ENCODE assay signal across 8 cellular contexts in the genomic region with DNA sequence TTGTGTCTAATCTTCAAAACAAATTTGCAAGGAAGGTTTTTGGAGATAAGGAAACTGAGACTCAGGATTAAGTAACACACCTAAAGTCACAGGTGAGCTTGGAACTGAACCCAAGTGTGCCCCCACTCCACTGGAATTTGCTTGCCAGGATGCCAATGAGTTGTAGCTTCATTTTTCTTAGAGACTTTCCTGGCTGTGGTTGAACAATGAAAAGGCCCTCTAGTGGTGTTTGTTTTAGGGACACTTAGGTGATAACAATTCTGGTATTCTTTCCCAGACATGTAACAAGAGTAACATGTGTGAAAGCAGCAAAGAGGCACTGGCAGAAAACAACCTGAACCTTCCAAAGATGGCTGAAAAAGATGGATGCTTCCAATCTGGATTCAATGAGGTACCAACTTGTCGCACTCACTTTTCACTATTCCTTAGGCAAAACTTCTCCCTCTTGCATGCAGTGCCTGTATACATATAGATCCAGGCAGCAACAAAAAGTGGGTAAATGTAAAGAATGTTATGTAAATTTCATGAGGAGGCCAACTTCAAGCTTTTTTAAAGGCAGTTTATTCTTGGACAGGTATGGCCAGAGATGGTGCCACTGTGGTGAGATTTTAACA. TPM values are rescaled to one million over a fixed set of nuclear protein-coding genes. Genes with fewer than 3 reads are reported as not detected.
DNase-seq lines count a peak whose midpoint lies in the region; ATAC-seq and TF ChIP-seq lines count a peak whose summit lies in the region.

No MANE protein-coding gene starts in this region.

- in situ Hi-C loops in astrocyte of the spinal cord (cut with HindIII; ENCODE audit: low sequenced_read_pairs), result no loop called here

- DNase-seq in NCI-H345 (lab: John Stamatoyannopoulos, UW) (peak; percentile 8), NCI-H345 treated with DMSO at 0.1 percent for 48 hours (lab: John Stamatoyannopoulos, UW; ENCODE audit: unreplicated experiment) (no peak), LNCaP clone FGC (ENCODE audit: low read depth) (peak; percentile 23), astrocyte of the spinal cord (ENCODE audit: low read depth, low spot score) (peak; percentile 70), mesothelial cell of epicardium (ENCODE audit: low spot score in 2 of 2, unreplicated experiment in 2 of 2) (no peak), coronary artery (ENCODE audit: low spot score) (no peak)
- no peak for DNase-seq in activated CD4-positive, CD25-positive, alpha-beta regulatory T cell treated with anti-CD3 and anti-CD28 coated beads, Interleukin-2, amount 50 U/mL, for 72 hours

- H3K27ac ChIP-seq in coronary artery, result peak overlapping the region in 1 of 2 donors; percentile 83

- H3K9me3 Mint-ChIP-seq in mesothelial cell of epicardium, result no peaks in the 10 kb centered on the region

- H3K27ac Mint-ChIP-seq in mesothelial cell of epicardium, result no peak overlapping the region

- H3K4me3 ChIP-seq in LNCaP clone FGC (ENCODE audit: low read depth, low read length) (no peak overlapping the region), astrocyte of the spinal cord (ENCODE audit: low read depth, low read length) (no peak overlapping the region), coronary artery (no peak overlapping the region)

- peaks cover 26% of the 10 kb centered on the region for H3K4me1 Mint-ChIP-seq in mesothelial cell of epicardium

- H3K27me3 Mint-ChIP-seq in mesothelial cell of epicardium (ENCODE audit: low read depth), result no peaks in the 10 kb centered on the region

- no peak for ATAC-seq in HG03045 (IDR thresholded peaks at IDR 0.05; ENCODE audit: unreplicated experiment)

- TF ChIP-seq CTCF in LNCaP clone FGC (IDR thresholded peaks at IDR 0.05; ENCODE audit: control insufficient read depth, extremely low read depth, insufficient read depth), result peak; percentile 65
- TF ChIP-seq CTCF in astrocyte of the spinal cord (IDR thresholded peaks at IDR 0.05; ENCODE audit: low read depth, low read length), result peak; percentile 60
- TF ChIP-seq CTCF in mesothelial cell of epicardium (IDR thresholded peaks at IDR 0.05; ENCODE audit: unreplicated experiment), result peak; percentile 41
- no peak for TF ChIP-seq CTCF in coronary artery (IDR thresholded peaks at IDR 0.05)

- no peak overlapping the region for H3K4me3 Mint-ChIP-seq in mesothelial cell of epicardium

- no peaks in the 10 kb centered on the region for H3K36me3 Mint-ChIP-seq in mesothelial cell of epicardium

RNA-seq across cellular contexts. Expression of a gene that starts 1.5 kb away (rescaled TPM):
- total RNA-seq in mesothelial cell of epicardium, result 1.1 to 1.7 TPM (median 1.4 TPM) in 3 replicates

Comparison
In these comparisons a context has a peak if more than half of its experiments do, and no peak if none do; other contexts are left out.
1. DNase-seq: peak in NCI-H345 (single experiment), LNCaP clone FGC (single experiment) and astrocyte of the spinal cord (single experiment); none in NCI-H345 treated with DMSO at 0.1 percent for 48 hours (single experiment), mesothelial cell of epicardium (0 of 2), activated CD4-positive, CD25-positive, alpha-beta regulatory T cell treated with anti-CD3 and anti-CD28 coated beads, Interleukin-2, amount 50 U/mL, for 72 hours (single experiment) and coronary artery (single experiment).